14 cellular contexts compared by ENCODE assay signal in genomic region chr5:57435701-57436134, GRCh38. TPM values are rescaled to one million over a fixed set of nuclear protein-coding genes. Genes with fewer than 3 reads are reported as not detected.
DNase-seq lines count a peak whose midpoint lies in the region; ATAC-seq, FAIRE-seq and TF ChIP-seq lines count a peak whose summit lies in the region.
"Had no signal": no experiment of that assay in that cellular context is flagged by ENCODE, and none has a peak within 500 bp of the region (broad histone marks: within the 10 kb centered on the region; RNA-seq: fewer than 3 reads in every experiment).

No MANE protein-coding gene starts in this region.

- peak; percentile 98 for FAIRE-seq in astrocyte (lab: Jason Lieb, UNC)
- FAIRE-seq in keratinocyte (lab: Jason Lieb, UNC) = peak; percentile 82

- H3K9me3 Mint-ChIP-seq in astrocyte (ENCODE audit: unreplicated experiment) (no peaks in the 10 kb centered on the region), type B pancreatic cell (peaks cover 9% of the 10 kb centered on the region)
- H3K9me3 Mint-ChIP-seq: stimulated activated effector memory CD8-positive, alpha-beta T cell treated with anti-CD3 and anti-CD28 coated beads, Interleukin-12 subunit alpha, Interleukin-12 subunit beta, amount 100 ng/mL, for 72 hours had no signal

- no peaks in the 10 kb centered on the region for H3K9me1 ChIP-seq in keratinocyte (ENCODE audit: control insufficient read depth, extremely low read depth, insufficient read depth, low read length)

- TF ChIP-seq CTCF in astrocyte (IDR thresholded peaks at IDR 0.05; ENCODE audit: insufficient read depth, low read depth, low read length) (no peak), keratinocyte (optimal IDR thresholded peaks at IDR 0.05 in 1 of 3, IDR thresholded peaks at IDR 0.05 in 1 of 3, conservative IDR thresholded peaks at IDR 0.05 in 1 of 3; ENCODE audit: extremely low read depth in 1 of 3, insufficient read depth in 2 of 3, low read length in 3 of 3) (no peak), type B pancreatic cell (conservative IDR thresholded peaks at IDR 0.05) (no peak)

- H3K27me3 ChIP-seq in astrocyte (ENCODE audit: insufficient read depth, low read length) (no peaks in the 10 kb centered on the region), keratinocyte (ENCODE audit: control insufficient read depth, extremely low read depth, insufficient read depth, low read length) (no peaks in the 10 kb centered on the region)

- H3K4me3 Mint-ChIP-seq in astrocyte (ENCODE audit: unreplicated experiment) (no peak overlapping the region), type B pancreatic cell (no peak overlapping the region)
- H3K4me3 Mint-ChIP-seq: stimulated activated effector memory CD8-positive, alpha-beta T cell treated with anti-CD3 and anti-CD28 coated beads, Interleukin-12 subunit alpha, Interleukin-12 subunit beta, amount 100 ng/mL, for 72 hours had no signal

- dilution Hi-C loops in keratinocyte (cut with MboI; ENCODE audit: extremely low pct_ligation_motif_present, low sequenced_read_pairs) = no loop called here

- H3K79me2 ChIP-seq in astrocyte (ENCODE audit: insufficient read depth, low read length) (no peaks in the 10 kb centered on the region), keratinocyte (ENCODE audit: control insufficient read depth, insufficient read depth, low read length) (no peaks in the 10 kb centered on the region)

- H3K4me1 Mint-ChIP-seq in astrocyte (ENCODE audit: low read depth, unreplicated experiment) = peaks cover 40% of the 10 kb centered on the region
- peaks cover 22% of the 10 kb centered on the region for H3K4me1 Mint-ChIP-seq in type B pancreatic cell (ENCODE audit: unreplicated experiment)
- H3K4me1 Mint-ChIP-seq: stimulated activated effector memory CD8-positive, alpha-beta T cell treated with anti-CD3 and anti-CD28 coated beads, Interleukin-12 subunit alpha, Interleukin-12 subunit beta, amount 100 ng/mL, for 72 hours had no signal

- no peaks in the 10 kb centered on the region for H3K9me3 ChIP-seq in astrocyte (ENCODE audit: insufficient read depth, low read depth, low read length)
- H3K9me3 ChIP-seq in keratinocyte (ENCODE audit: control insufficient read depth, low read depth, low read length) = no peaks in the 10 kb centered on the region

- H4K20me1 ChIP-seq in astrocyte (ENCODE audit: insufficient read depth, low read length) (no peaks in the 10 kb centered on the region), keratinocyte (ENCODE audit: control insufficient read depth, extremely low read depth, insufficient read depth, low read length) (no peaks in the 10 kb centered on the region)

- no peaks in the 10 kb centered on the region for H3K27me3 Mint-ChIP-seq in astrocyte (ENCODE audit: low read depth, unreplicated experiment)
- H3K27me3 Mint-ChIP-seq in type B pancreatic cell = no peaks in the 10 kb centered on the region

- DNase-seq in HS-27A (ENCODE audit: low read depth) = peak; percentile 71
- peak; percentile 100 for DNase-seq in astrocyte (ENCODE audit: low read depth)
- DNase-seq in keratinocyte (ENCODE audit: low read depth, low spot score) = no peak
- DNase-seq in type B pancreatic cell (ENCODE audit: extremely low spot score, unreplicated experiment) = no peak
- DNase-seq in hypothalamus (lab: John Stamatoyannopoulos, UW) = no peak
- no peak for DNase-seq in NK-92 treated with Interleukin-12 subunit alpha and Interleukin-12 subunit beta, amount 100 ng/mL, for 24 hours (lab: John Stamatoyannopoulos, UW)
- DNase-seq: activated CD4-positive, alpha-beta T cell treated with anti-CD3 and anti-CD28 coated beads for 4 hours; mesendoderm; NCI-H187 treated with DMSO at 0.1 percent for 48 hours; Right ventricle myocardium superior; spleen had no signal

- no peak overlapping the region for H3K4me3 ChIP-seq in astrocyte (ENCODE audit: insufficient read depth, low read depth, low read length)
- H3K4me3 ChIP-seq in keratinocyte (ENCODE audit: control insufficient read depth in 2 of 3, extremely low read depth in 1 of 3, insufficient read depth in 2 of 3, low read depth in 1 of 3, low read length in 3 of 3) = no peak overlapping the region
- H3K4me3 ChIP-seq: spleen had no signal

- H3K9ac ChIP-seq in astrocyte (ENCODE audit: low read length) = peak overlapping the region; percentile 85
- no peak overlapping the region for H3K9ac ChIP-seq in keratinocyte (ENCODE audit: control insufficient read depth, extremely low read depth, insufficient read depth, low read length)

- ATAC-seq in HG03045 (IDR thresholded peaks at IDR 0.05; ENCODE audit: unreplicated experiment) = no peak
- ATAC-seq: stimulated activated effector memory CD8-positive, alpha-beta T cell treated with anti-CD3 and anti-CD28 coated beads, Interleukin-12 subunit alpha, Interleukin-12 subunit beta, amount 100 ng/mL, for 72 hours had no signal

- H3K27ac ChIP-seq in astrocyte (ENCODE audit: low read depth, low read length) (peak overlapping the region; percentile 100), keratinocyte (ENCODE audit: control insufficient read depth, insufficient read depth, low read length) (no peak overlapping the region)
- H3K27ac ChIP-seq: spleen had no signal

- H3K4me2 ChIP-seq in astrocyte (ENCODE audit: low read length) = peak overlapping the region; percentile 49
- H3K4me2 ChIP-seq in keratinocyte (ENCODE audit: control insufficient read depth, extremely low read depth, insufficient read depth, low read depth, low read length) = no peak overlapping the region

- H3K4me1 ChIP-seq in astrocyte (ENCODE audit: insufficient read depth, low read length) = peaks cover 44% of the 10 kb centered on the region
- peaks cover 8% of the 10 kb centered on the region for H3K4me1 ChIP-seq in keratinocyte (ENCODE audit: control insufficient read depth, extremely low read depth, insufficient read depth, low read length)

- H2AFZ ChIP-seq in astrocyte (ENCODE audit: low read depth, low read length) (no peak overlapping the region), keratinocyte (ENCODE audit: control insufficient read depth, low read length) (no peak overlapping the region)

- H3K36me3 ChIP-seq in astrocyte (ENCODE audit: insufficient read depth, low read length) = no peaks in the 10 kb centered on the region
- no peaks in the 10 kb centered on the region for H3K36me3 ChIP-seq in keratinocyte (ENCODE audit: control insufficient read depth in 2 of 2, extremely low read depth in 1 of 2, insufficient read depth in 2 of 2, low read length in 2 of 2)
- H3K36me3 ChIP-seq: spleen had no signal

- H3K36me3 Mint-ChIP-seq in astrocyte (ENCODE audit: low read depth, unreplicated experiment) (peaks cover 4% of the 10 kb centered on the region), type B pancreatic cell (no peaks in the 10 kb centered on the region)
- H3K36me3 Mint-ChIP-seq: stimulated activated effector memory CD8-positive, alpha-beta T cell treated with anti-CD3 and anti-CD28 coated beads, Interleukin-12 subunit alpha, Interleukin-12 subunit beta, amount 100 ng/mL, for 72 hours had no signal

- H3K27ac Mint-ChIP-seq in astrocyte (ENCODE audit: unreplicated experiment) (peak overlapping the region; percentile 67), type B pancreatic cell (peak overlapping the region; percentile 50)
- H3K27ac Mint-ChIP-seq: stimulated activated effector memory CD8-positive, alpha-beta T cell treated with anti-CD3 and anti-CD28 coated beads, Interleukin-12 subunit alpha, Interleukin-12 subunit beta, amount 100 ng/mL, for 72 hours had no signal

RNA-seq across cellular contexts. Expression of gene ACTBL2, which starts 46.9 kb away (rescaled TPM):
- total RNA-seq in astrocyte (11.6 and 11.8 TPM in 2 replicates), type B pancreatic cell (ENCODE audit: low replicate concordance) (not detected in 2 replicates)
- polyA plus RNA-seq in keratinocyte = 0.35 to 2.7 TPM (median 0.68 TPM) in 3 replicates
- not detected for polyA plus RNA-seq in keratinocyte (2011; ENCODE audit: low read depth)
- 0.92 and 1.6 TPM in 2 replicates for polyA plus RNA-seq in keratinocyte (2011; cell fraction: cytosol; rRNA removed)
- polyA plus RNA-seq in keratinocyte (2011; cell fraction: nucleus; rRNA removed) = 11.0 and 11.8 TPM in 2 replicates
- 0.06 and 0.21 TPM in 2 replicates for polyA plus RNA-seq in keratinocyte (2012; ENCODE audit: low replicate concordance)
- polyA minus RNA-seq in keratinocyte = 0.92 to 11.4 TPM (median 3.0 TPM) in 3 replicates
- 1.5 TPM for polyA minus RNA-seq in keratinocyte (2011; cell fraction: cytosol; rRNA and poly(A)+ RNA removed)
- polyA minus RNA-seq in keratinocyte (2011; cell fraction: nucleus; rRNA and poly(A)+ RNA removed) = 7.9 and 10.8 TPM in 2 replicates
- total RNA-seq: G401, Right ventricle myocardium superior, spleen had no signal
- polyA plus RNA-seq: spleen had no signal

Comparison
In these comparisons a context has a peak if more than half of its experiments do, and no peak if none do; other contexts are left out.
1. DNase-seq: peak in HS-27A (single experiment) and astrocyte (single experiment); none in keratinocyte (single experiment), type B pancreatic cell (single experiment), hypothalamus (0 of 51) and NK-92 treated with Interleukin-12 subunit alpha and Interleukin-12 subunit beta, amount 100 ng/mL, for 24 hours (single experiment).
2. RNA of gene ACTBL2, which starts 46.9 kb away (total RNA-seq): 11.6 to 11.8 TPM in astrocyte; not detected in type B pancreatic cell; every median in the first group is over 10 times any median in the second.